ENCODE assay signal across 19 cellular contexts in genomic region chr2:86175866-86176265, GRCh38. TPM values are rescaled to one million over a fixed set of nuclear protein-coding genes. Genes with fewer than 3 reads are reported as not detected.
DNase-seq lines count a peak whose midpoint lies in the region; ATAC-seq, FAIRE-seq and TF ChIP-seq lines count a peak whose summit lies in the region.
"Had no signal": no experiment of that assay in that cellular context is flagged by ENCODE, and none has a peak within 500 bp of the region (broad histone marks: within the 10 kb centered on the region; RNA-seq: fewer than 3 reads in every experiment).

No MANE protein-coding gene starts in this region.

- no peak for TF ChIP-seq RAD21 in HepG2 (CRISPR knock-in tag; IDR thresholded peaks at IDR 0.05)

- H3K4me3 ChIP-seq in heart left ventricle (no peak overlapping the region), HepG2 (replicated peaks in 1 of 3; ENCODE audit: insufficient read depth in 1 of 3, low read depth in 2 of 3, low read length in 3 of 3) (no peak overlapping the region)
- H3K4me3 ChIP-seq: GM23248, K562, SJCRH30 had no signal

- no peak overlapping the region for H2AFZ ChIP-seq in HepG2 (ENCODE audit: low read length)
- H2AFZ ChIP-seq: GM23248 had no signal

- no peaks in the 10 kb centered on the region for H3K9me3 ChIP-seq in heart left ventricle
- H3K9me3 ChIP-seq in HepG2 (ENCODE audit: low read length) = no peaks in the 10 kb centered on the region
- H3K9me3 ChIP-seq: SJCRH30 had no signal

- H3K27ac Mint-ChIP-seq in central memory CD8-positive, alpha-beta T cell (ENCODE audit: low read depth) = peak overlapping the region; percentile 76
- H3K27ac Mint-ChIP-seq in stimulated activated effector memory CD8-positive, alpha-beta T cell treated with anti-CD3 and anti-CD28 coated beads, Interleukin-12 subunit alpha, Interleukin-12 subunit beta, amount 100 ng/mL, for 72 hours = peak overlapping the region; percentile 29

- peak; percentile 47 for ATAC-seq in Right ventricle myocardium superior (ENCODE audit: poor library complexity)
- ATAC-seq in heart left ventricle = no peak
- ATAC-seq in central memory CD8-positive, alpha-beta T cell (replicated peaks; ENCODE audit: extremely low read depth, poor library complexity, severe bottlenecking) = no peak
- no peak for ATAC-seq in stimulated activated effector memory CD8-positive, alpha-beta T cell treated with anti-CD3 and anti-CD28 coated beads, Interleukin-12 subunit alpha, Interleukin-12 subunit beta, amount 100 ng/mL, for 72 hours
- ATAC-seq in HepG2 = no peak
- no peak for ATAC-seq in GM19452 (IDR thresholded peaks at IDR 0.05; ENCODE audit: unreplicated experiment)
- ATAC-seq: HCT116, K562 had no signal

- no peaks in the 10 kb centered on the region for H3K9me3 Mint-ChIP-seq in central memory CD8-positive, alpha-beta T cell
- H3K9me3 Mint-ChIP-seq in stimulated activated effector memory CD8-positive, alpha-beta T cell treated with anti-CD3 and anti-CD28 coated beads, Interleukin-12 subunit alpha, Interleukin-12 subunit beta, amount 100 ng/mL, for 72 hours = no peaks in the 10 kb centered on the region

- H3K79me2 ChIP-seq in HepG2 (ENCODE audit: insufficient read depth, low read length) = peaks cover 2% of the 10 kb centered on the region

- no TSS peak for BruUV-seq in HepG2 (replicated peaks; lab: Mats Ljungman, UMichigan)

- 0 out of 2 replicates have a peak, but pooled peaks cover 3% of the 10 kb centered on the region for H4K20me1 ChIP-seq in HepG2 (ENCODE audit: insufficient read depth, low read length)

- DNase-seq in Right ventricle myocardium superior = no peak
- DNase-seq in heart left ventricle = no peak
- DNase-seq in DMS 273 treated with DMSO at 0.1 percent for 48 hours (lab: John Stamatoyannopoulos, UW) = peak; percentile 87
- DNase-seq in central memory CD8-positive, alpha-beta T cell (ENCODE audit: low spot score in 2 of 2) = no peak
- DNase-seq in stimulated activated effector memory CD8-positive, alpha-beta T cell treated with anti-CD3 and anti-CD28 coated beads, Interleukin-12 subunit alpha, Interleukin-12 subunit beta, amount 100 ng/mL, for 72 hours (ENCODE audit: low spot score in 2 of 2) = no peak
- no peak for DNase-seq in HepG2 (ENCODE audit: low spot score)
- DNase-seq: GF-D8, NCI-H1417 treated with DMSO at 0.1 percent for 48 hours, NCI-H1930, NCI-H446 treated with DMSO at 0.1 percent for 48 hours, NCI-H774, RPMI8226, SJCRH30 had no signal

- peak overlapping the region in 1 of 12 donors; percentile 22 for H3K27ac ChIP-seq in heart left ventricle
- no peak overlapping the region for H3K27ac ChIP-seq in HepG2 (ENCODE audit: extremely low read length, insufficient read depth, low read length)
- H3K27ac ChIP-seq: GM23248, SJCRH30 had no signal

- no peak for TF ChIP-seq CTCF in heart left ventricle (IDR thresholded peaks at IDR 0.05)
- TF ChIP-seq CTCF in HepG2 (CRISPR knock-in tag; IDR thresholded peaks at IDR 0.05) = no peak

- no peak overlapping the region for H3K4me3 Mint-ChIP-seq in central memory CD8-positive, alpha-beta T cell
- H3K4me3 Mint-ChIP-seq in stimulated activated effector memory CD8-positive, alpha-beta T cell treated with anti-CD3 and anti-CD28 coated beads, Interleukin-12 subunit alpha, Interleukin-12 subunit beta, amount 100 ng/mL, for 72 hours = no peak overlapping the region

- intact Hi-C loops in Right ventricle myocardium superior (cut with DNase I) = no loop called here
- intact Hi-C loops in heart left ventricle (cut with DNase I) = loop anchor here in 2 of 10 donors (10.0 kb wide), 1 partner anchor 51 kb away; no protein-coding TSS in a partner anchor
- intact Hi-C loops in HepG2 (cut with micrococcal nuclease; ENCODE audit: unreplicated experiment) = no loop called here

- H3K4me2 ChIP-seq in HepG2 (ENCODE audit: low read depth, low read length) = no peak overlapping the region

- peaks cover 34% of the 10 kb centered on the region for H3K4me1 Mint-ChIP-seq in central memory CD8-positive, alpha-beta T cell
- peaks cover 21% of the 10 kb centered on the region for H3K4me1 Mint-ChIP-seq in stimulated activated effector memory CD8-positive, alpha-beta T cell treated with anti-CD3 and anti-CD28 coated beads, Interleukin-12 subunit alpha, Interleukin-12 subunit beta, amount 100 ng/mL, for 72 hours

- TF ChIP-seq EP300 in HepG2 (IDR thresholded peaks at IDR 0.05; ENCODE audit: low read depth in 2 of 2, low read length in 2 of 2) (no peak), HepG2 (CRISPR knock-in tag; IDR thresholded peaks at IDR 0.05; ENCODE audit: borderline replicate concordance) (no peak)

- POLR2A ChIA-PET in HepG2 (lab: Yijun Ruan, JAX) = no interaction called here

- H3K4me1 ChIP-seq in heart left ventricle (peaks cover 0 to 29% (median 21%) of the 10 kb centered on the region in 12 donors), HepG2 (ENCODE audit: insufficient read depth, low read length) (peaks cover 5% of the 10 kb centered on the region; the same call in 1 of the 2 replicates)
- H3K4me1 ChIP-seq: SJCRH30 had no signal

- H3K9ac ChIP-seq in HepG2 (ENCODE audit: insufficient read depth, low read depth, low read length) = no peak overlapping the region
- H3K9ac ChIP-seq: GM23248 had no signal

- peaks cover 52% of the 10 kb centered on the region for H3K36me3 Mint-ChIP-seq in central memory CD8-positive, alpha-beta T cell (ENCODE audit: insufficient read depth)
- H3K36me3 Mint-ChIP-seq in stimulated activated effector memory CD8-positive, alpha-beta T cell treated with anti-CD3 and anti-CD28 coated beads, Interleukin-12 subunit alpha, Interleukin-12 subunit beta, amount 100 ng/mL, for 72 hours = peaks cover 100% of the 10 kb centered on the region

- in situ Hi-C loops in HepG2 (cut with HindIII; ENCODE audit: extremely low pct_ligation_motif_present, low pct_unique_long_range_greater_than_20kb) = no loop called here

- TF ChIP-seq POLR2A in heart left ventricle (IDR thresholded peaks at IDR 0.05) (no peak), HepG2 (IDR thresholded peaks at IDR 0.05; ENCODE audit: insufficient read depth in 1 of 2, low read depth in 2 of 2, low read length in 2 of 2) (no peak)

- H3K27me3 Mint-ChIP-seq in central memory CD8-positive, alpha-beta T cell = no peaks in the 10 kb centered on the region

- CTCF ChIA-PET in HepG2 (lab: Yijun Ruan, JAX; ENCODE audit: low intra/inter-chr PET ratio, low total read pairs) = no interaction called here

- H3K27me3 ChIP-seq in heart left ventricle = no peaks in the 10 kb centered on the region
- no peaks in the 10 kb centered on the region for H3K27me3 ChIP-seq in HepG2 (ENCODE audit: control insufficient read depth in 1 of 2, insufficient read depth in 2 of 2, low read length in 2 of 2)
- H3K27me3 ChIP-seq: SJCRH30 had no signal

- no peak for FAIRE-seq in HepG2 (lab: Jason Lieb, UNC)
- FAIRE-seq: GM12891, GM18507, K562 had no signal

- H3K36me3 ChIP-seq in heart left ventricle (peaks cover 0 to 99% (median 89%) of the 10 kb centered on the region in 9 donors), HepG2 (replicated peaks in 1 of 2; ENCODE audit: control insufficient read depth in 1 of 2, insufficient read depth in 2 of 2, low read length in 2 of 2) (peaks cover 19 to 77% of the 10 kb centered on the region in 2 experiments)

RNA-seq across cellular contexts. Expression of gene IMMT, which starts 19.4 kb away (rescaled TPM):
- total RNA-seq in Right ventricle myocardium superior (301 TPM), heart left ventricle (100 to 1,000 TPM; 180 to 315 (median 231) TPM), HepG2 (2016; rRNA removed; fragmentation: Illumina TruSeq; extraction: Trizol) (119 and 174 TPM in 2 replicates)
- polyA plus RNA-seq in heart left ventricle (100 to 1,000 TPM in 1 of 2 donors, 10 to 100 TPM in 1; 62.0 to 169 TPM), HepG2 (2011; rRNA removed) (52.3 and 63.5 TPM in 2 replicates)
- total RNA-seq in HepG2 (2016; cell fraction: cytosol; rRNA removed; fragmentation: Illumina TruSeq; extraction: Trizol; ENCODE audit: low read depth) = 15.3 and 18.4 TPM in 2 replicates
- 120 and 173 TPM in 2 replicates for total RNA-seq in HepG2 (2016; cell fraction: insoluble cytoplasmic fraction; rRNA removed; fragmentation: Illumina TruSeq; extraction: Trizol)
- total RNA-seq in HepG2 (2016; cell fraction: membrane; rRNA removed; fragmentation: Illumina TruSeq; extraction: Trizol) = 33.8 and 38.5 TPM in 2 replicates
- total RNA-seq in HepG2 (2016; cell fraction: nucleus; rRNA removed; fragmentation: Illumina TruSeq; extraction: Trizol) = 77.7 and 86.2 TPM in 2 replicates
- polyA plus RNA-seq in HepG2 (2011; cell fraction: cytosol; rRNA removed) = 44.9 and 51.8 TPM in 2 replicates
- polyA plus RNA-seq in HepG2 (2011; cell fraction: nucleus; rRNA removed) = 33.6 and 36.1 TPM in 2 replicates
- polyA plus RNA-seq in HepG2 (2012) = 82.6 and 99.8 TPM in 2 replicates
- polyA plus RNA-seq in HepG2 (2016; cell fraction: cytosol; fragmentation: Illumina TruSeq; extraction: Trizol; ENCODE audit: low read depth) = 12.7 and 14.4 TPM in 2 replicates
- polyA plus RNA-seq in HepG2 (2016; cell fraction: insoluble cytoplasmic fraction; fragmentation: Illumina TruSeq; extraction: Trizol; ENCODE audit: low read depth) = 192 and 195 TPM in 2 replicates
- 23.3 and 29.6 TPM in 2 replicates for polyA plus RNA-seq in HepG2 (2016; cell fraction: membrane; fragmentation: Illumina TruSeq; extraction: Trizol; ENCODE audit: low read depth)
- 110 TPM in 2 replicates for polyA plus RNA-seq in HepG2 (2016; cell fraction: nucleus; fragmentation: Illumina TruSeq; extraction: Trizol; ENCODE audit: insufficient read depth, low read depth)
- polyA minus RNA-seq in HepG2 (2011; rRNA and poly(A)+ RNA removed; ENCODE audit: low replicate concordance) = 58.1 and 76.7 TPM in 2 replicates
- polyA minus RNA-seq in HepG2 (2011; cell fraction: cytosol; rRNA and poly(A)+ RNA removed) = 66.1 and 82.3 TPM in 2 replicates
- 88.0 and 90.4 TPM in 2 replicates for polyA minus RNA-seq in HepG2 (2011; cell fraction: nucleus; rRNA and poly(A)+ RNA removed)

RNA-seq across cellular contexts. Expression of gene MRPL35, which starts 23.4 kb away (rescaled TPM):
- total RNA-seq in Right ventricle myocardium superior (86.5 TPM), heart left ventricle (100 to 1,000 TPM in 3 of 9 donors, 10 to 100 TPM in 6; 32.8 to 159 (median 79.3) TPM), HepG2 (2016; rRNA removed; fragmentation: Illumina TruSeq; extraction: Trizol) (97.1 and 152 TPM in 2 replicates)
- polyA plus RNA-seq in heart left ventricle (10 to 100 TPM; 51.6 to 90.5 TPM), HepG2 (2011; rRNA removed) (80.5 and 86.1 TPM in 2 replicates)
- total RNA-seq in HepG2 (2016; cell fraction: cytosol; rRNA removed; fragmentation: Illumina TruSeq; extraction: Trizol; ENCODE audit: low read depth) = 25.4 and 27.6 TPM in 2 replicates
- 97.8 and 161 TPM in 2 replicates for total RNA-seq in HepG2 (2016; cell fraction: insoluble cytoplasmic fraction; rRNA removed; fragmentation: Illumina TruSeq; extraction: Trizol)
- total RNA-seq in HepG2 (2016; cell fraction: membrane; rRNA removed; fragmentation: Illumina TruSeq; extraction: Trizol) = 21.6 and 28.9 TPM in 2 replicates
- total RNA-seq in HepG2 (2016; cell fraction: nucleus; rRNA removed; fragmentation: Illumina TruSeq; extraction: Trizol) = 35.9 and 40.2 TPM in 2 replicates
- 62.3 and 68.7 TPM in 2 replicates for polyA plus RNA-seq in HepG2 (2011; cell fraction: cytosol; rRNA removed)
- 40.2 and 46.3 TPM in 2 replicates for polyA plus RNA-seq in HepG2 (2011; cell fraction: nucleus; rRNA removed)
- 31.5 and 48.9 TPM in 2 replicates for polyA plus RNA-seq in HepG2 (2012)
- polyA plus RNA-seq in HepG2 (2016; cell fraction: cytosol; fragmentation: Illumina TruSeq; extraction: Trizol; ENCODE audit: low read depth) = 21.8 and 23.1 TPM in 2 replicates
- polyA plus RNA-seq in HepG2 (2016; cell fraction: insoluble cytoplasmic fraction; fragmentation: Illumina TruSeq; extraction: Trizol; ENCODE audit: low read depth) = 148 and 150 TPM in 2 replicates
- 17.2 and 19.6 TPM in 2 replicates for polyA plus RNA-seq in HepG2 (2016; cell fraction: membrane; fragmentation: Illumina TruSeq; extraction: Trizol; ENCODE audit: low read depth)
- polyA plus RNA-seq in HepG2 (2016; cell fraction: nucleus; fragmentation: Illumina TruSeq; extraction: Trizol; ENCODE audit: insufficient read depth, low read depth) = 55.3 and 64.5 TPM in 2 replicates
- polyA minus RNA-seq in HepG2 (2011; rRNA and poly(A)+ RNA removed; ENCODE audit: low replicate concordance) = 143 and 152 TPM in 2 replicates
- 21.9 and 30.4 TPM in 2 replicates for polyA minus RNA-seq in HepG2 (2011; cell fraction: cytosol; rRNA and poly(A)+ RNA removed)
- polyA minus RNA-seq in HepG2 (2011; cell fraction: nucleus; rRNA and poly(A)+ RNA removed) = 27.9 and 35.1 TPM in 2 replicates
